ENCODE assay signal across 14 cellular contexts in the genomic region with DNA sequence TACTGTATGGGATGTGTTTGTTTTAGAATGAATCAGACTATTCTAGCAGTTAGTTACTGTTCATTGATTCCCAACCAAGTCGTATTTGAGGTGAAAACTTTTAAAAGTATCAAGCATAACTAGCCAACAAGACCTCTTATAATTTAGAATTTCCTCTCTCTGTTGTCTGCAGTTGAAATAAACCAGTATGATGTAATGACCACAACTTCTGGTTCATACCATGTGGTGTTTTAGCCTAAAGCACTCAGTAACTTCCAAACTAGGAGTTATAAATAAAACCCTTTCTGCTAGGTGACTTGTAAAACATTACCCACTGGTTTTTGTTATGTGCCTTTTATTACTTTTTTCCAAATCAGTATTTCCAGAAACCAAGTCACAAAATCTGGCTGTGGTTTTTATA. TPM values are rescaled to one million over a fixed set of nuclear protein-coding genes. Genes with fewer than 3 reads are reported as not detected.
A peak's percentile ranks its signal among the peaks of the same experiment; 100 is the strongest.
DNase-seq lines count a peak whose midpoint lies in the region; TF ChIP-seq lines count a peak whose summit lies in the region.
"Had no signal": no experiment of that assay in that cellular context is flagged by ENCODE, and none has a peak within 500 bp of the region (broad histone marks: within the 10 kb centered on the region; RNA-seq: fewer than 3 reads in every experiment).

No MANE protein-coding gene starts in this region.

- no peaks in the 10 kb centered on the region; the same call in 1 of the 2 replicates for H3K9me2 ChIP-seq in GM23248 (ENCODE audit: insufficient read depth)

- DNase-seq in GM03348 (ENCODE audit: low spot score) (peak; percentile 64), GM23248 (peak; percentile 68), M059J (ENCODE audit: low read depth) (peak; percentile 88), fibroblast of the aortic adventitia (ENCODE audit: low read depth) (peak; percentile 47), NCI-H1694 treated with DMSO at 0.1 percent for 48 hours (lab: John Stamatoyannopoulos, UW) (no peak), stomach (no peak), NCI-H1105 (lab: John Stamatoyannopoulos, UW) (no peak)
- no peak for DNase-seq in stimulated activated CD4-positive, alpha-beta T cell treated with anti-CD3 and anti-CD28 coated beads, Interleukin-2, amount 100 ng/mL, for 24 hours
- DNase-seq: activated gamma-delta T cell, COR-L47 had no signal

- H3K4me3 ChIP-seq in GM23248 (no peak overlapping the region), fibroblast of the aortic adventitia (ENCODE audit: low read depth, low read length) (no peak overlapping the region), stomach (no peak overlapping the region)
- H3K4me3 ChIP-seq: right atrium auricular region had no signal

- H3K4me1 ChIP-seq in GM23248 (ENCODE audit: insufficient read depth): peaks cover 29% of the 10 kb centered on the region
- H3K4me1 ChIP-seq in stomach: no peaks in the 10 kb centered on the region
- H3K4me1 ChIP-seq: right atrium auricular region had no signal

- peak overlapping the region; percentile 64 for H3K4me2 ChIP-seq in GM23248 (ENCODE audit: unreplicated experiment)

- TF ChIP-seq EP300 in stomach (IDR thresholded peaks at IDR 0.05): no peak

- no peaks in the 10 kb centered on the region for H3K79me2 ChIP-seq in GM23248 (ENCODE audit: insufficient read depth)

- no peak for TF ChIP-seq POLR2A in stomach (IDR thresholded peaks at IDR 0.05)

- no peaks in the 10 kb centered on the region for H4K20me1 ChIP-seq in GM23248 (ENCODE audit: insufficient read depth)

- no peak overlapping the region for H3K9ac ChIP-seq in GM23248

- in situ Hi-C loops in GM23248 (cut with MboI): no loop called here

- H3K27me3 ChIP-seq in GM23248 (replicated peaks; ENCODE audit: insufficient read depth): no peaks in the 10 kb centered on the region
- H3K27me3 ChIP-seq in stomach: no peaks in the 10 kb centered on the region
- H3K27me3 ChIP-seq: right atrium auricular region had no signal

- TF ChIP-seq CTCF in fibroblast of the aortic adventitia (IDR thresholded peaks at IDR 0.05; ENCODE audit: insufficient read depth, low read length): no peak
- no peak for TF ChIP-seq CTCF in stomach (IDR thresholded peaks at IDR 0.05)

- H3K36me3 ChIP-seq in GM23248 (ENCODE audit: low read depth) (no peaks in the 10 kb centered on the region), stomach (no peaks in the 10 kb centered on the region)
- H3K36me3 ChIP-seq: right atrium auricular region had no signal

- intact Hi-C loops in stomach (cut with DNase I; ENCODE audit: low total_unique reads): no loop called here

- peaks cover 18% of the 10 kb centered on the region for H3F3A ChIP-seq in GM23248 (ENCODE audit: insufficient read depth)

- H2AFZ ChIP-seq in GM23248: peak overlapping the region; percentile 8; the same call in 1 of the 2 replicates

- H3K9me3 ChIP-seq in GM23248 (ENCODE audit: low read depth): no peaks in the 10 kb centered on the region
- H3K9me3 ChIP-seq in stomach: no peaks in the 10 kb centered on the region
- H3K9me3 ChIP-seq: right atrium auricular region had no signal

- 0 to 8% methylated on average over 1 of the region's 1 CpG for WGBS in GM23248 (ENCODE audit: low coverage in 1 of 2, low lambda C conversion rate in 2 of 2, missing lambda C conversion rate in 2 of 2), 2 experiments
- WGBS in stomach, 5 donors: 41 to 64% (median 51%) methylated on average over 1 of the region's 1 CpG

- H3K27ac ChIP-seq in GM23248 (peak overlapping the region; percentile 51), stomach (no peak overlapping the region)
- H3K27ac ChIP-seq: right atrium auricular region had no signal

RNA-seq across cellular contexts. Expression of a gene that starts 19.8 kb away (rescaled TPM):
- not detected in 2 replicates for total RNA-seq in GM23248 (2014; rRNA removed; shearing (Covaris generic))
- not detected in 2 replicates for polyA plus RNA-seq in GM23248 (2016; fragmentation: Nextera tagmentation; extraction: Ambion mirVana)
- not detected in 2 replicates for total RNA-seq in M059J (2014; rRNA removed; shearing (Covaris generic))
- total RNA-seq in fibroblast of the aortic adventitia (ENCODE audit: low replicate concordance): 0.18 and 0.82 TPM in 2 replicates
- 1 to 10 TPM in 1 of 5 donors, under 1 TPM in 1, not detected in 3; 0.43 to 4.8 TPM for total RNA-seq in stomach
- polyA plus RNA-seq in stomach: under 1 TPM; 0.40 to 0.50 (median 0.46) TPM
- total RNA-seq: esophagus mucosa, lung microvascular endothelial cell, NCI-H460 had no signal

RNA-seq across cellular contexts. Expression of a gene that starts 56.5 kb away (rescaled TPM):
- not detected in 2 replicates for total RNA-seq in GM23248 (2014; rRNA removed; shearing (Covaris generic))
- polyA plus RNA-seq in GM23248 (2016; fragmentation: Nextera tagmentation; extraction: Ambion mirVana) (0.09 and 0.19 TPM in 2 replicates), stomach (under 1 TPM; 0.15 to 0.93 (median 0.19) TPM)
- total RNA-seq in M059J (2014; rRNA removed; shearing (Covaris generic)): 4.3 and 5.1 TPM in 2 replicates
- total RNA-seq in fibroblast of the aortic adventitia (ENCODE audit: low replicate concordance) (8.0 and 47.6 TPM in 2 replicates), stomach (10 to 100 TPM in 1 of 5 donors, under 1 TPM in 3, not detected in 1; under 0.01 to 11.9 (median 0.43) TPM)
- total RNA-seq: lung microvascular endothelial cell had no signal

Comparison
In these comparisons a context has a peak if more than half of its experiments do, and no peak if none do; other contexts are left out.
1. DNase-seq: peak in GM03348 (single experiment), GM23248 (single experiment), M059J (single experiment) and fibroblast of the aortic adventitia (single experiment); none in stimulated activated CD4-positive, alpha-beta T cell treated with anti-CD3 and anti-CD28 coated beads, Interleukin-2, amount 100 ng/mL, for 24 hours (0 of 2), NCI-H1694 treated with DMSO at 0.1 percent for 48 hours (single experiment), stomach (single experiment) and NCI-H1105 (single experiment).